8 cellular contexts compared by ENCODE assay signal in the genomic region with DNA sequence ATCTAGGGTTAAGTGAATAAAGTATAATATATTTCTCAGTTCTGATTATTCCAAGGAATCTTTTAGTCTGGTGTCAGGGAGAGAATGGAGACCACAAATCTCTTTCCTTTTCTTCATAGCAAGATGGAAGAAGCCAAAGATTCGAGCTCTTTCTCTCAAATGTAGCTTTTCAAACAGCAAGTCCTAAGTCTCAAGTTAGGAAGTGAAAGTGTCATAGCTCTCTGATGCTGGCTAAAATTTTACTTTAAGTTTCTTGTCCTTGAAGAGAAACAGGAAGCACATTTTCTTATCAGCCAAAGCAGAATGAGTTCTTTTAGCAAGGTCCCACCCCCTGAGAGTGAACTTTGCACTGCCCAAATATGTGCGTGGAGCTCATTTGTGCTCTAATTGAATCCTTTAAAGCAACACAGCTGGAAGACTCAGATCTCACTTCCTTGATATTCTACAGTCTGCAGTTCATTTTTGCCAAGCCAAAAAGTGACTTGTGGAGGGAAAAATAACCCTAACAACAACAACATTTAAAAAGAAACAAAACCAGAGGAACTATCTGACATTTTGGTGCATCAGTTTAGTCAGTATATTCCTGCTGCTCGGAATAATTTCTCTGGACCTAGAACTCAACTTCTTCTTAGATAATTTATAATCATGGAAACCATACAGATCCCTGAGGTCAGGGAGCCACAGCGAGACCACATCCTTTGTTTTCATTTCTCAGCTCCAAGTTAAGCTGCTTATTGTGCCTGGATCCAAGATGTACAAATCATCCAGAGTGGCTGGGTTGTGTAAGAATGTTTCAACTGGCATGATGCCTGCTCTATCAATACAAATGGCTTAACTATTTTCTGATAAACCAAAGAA.
DNase-seq lines count a peak whose midpoint lies in the region; ATAC-seq, FAIRE-seq and TF ChIP-seq lines count a peak whose summit lies in the region.

No MANE protein-coding gene starts in this region.

- no peak overlapping the region for H2BK120ac ChIP-seq in IMR-90 (ENCODE audit: low read depth, low read length)

- no peak overlapping the region for H2AK5ac ChIP-seq in IMR-90 (ENCODE audit: low read depth, low read length)

- ATAC-seq in GM21825 (IDR thresholded peaks at IDR 0.05; ENCODE audit: unreplicated experiment) (peak; percentile 99), IMR-90 (ENCODE audit: low read depth) (peak; percentile 88), GM12878 (peak; percentile 99), thoracic aorta (ENCODE audit: insufficient number of reproducible peaks, low FRiP score, low read depth) (peak; percentile 73)

- in situ Hi-C loops in IMR-90 (cut with MboI; ENCODE audit: low sequenced_read_pairs) (no loop called here), GM12878 (cut with MboI) (no loop called here)

- H3K4me1 ChIP-seq in IMR-90 (ENCODE audit: control insufficient read depth, insufficient read depth, low read length) = no peaks in the 10 kb centered on the region
- peaks cover 7% of the 10 kb centered on the region for H3K4me1 ChIP-seq in GM12878 (ENCODE audit: control insufficient read depth, insufficient read depth, low read length)
- peaks cover 4 to 13% of the 10 kb centered on the region in 2 donors for H3K4me1 ChIP-seq in thoracic aorta (ENCODE audit: control insufficient read depth in 1 of 2, low read depth in 2 of 2)

- H3K27me3 ChIP-seq in IMR-90 (ENCODE audit: control insufficient read depth, insufficient read depth, low read length) (peaks cover 3% of the 10 kb centered on the region; the same call in 1 of the 2 replicates), GM12878 (replicated peaks in 1 of 2; ENCODE audit: control insufficient read depth in 2 of 2, insufficient read depth in 2 of 2, low read length in 1 of 2) (no peaks in the 10 kb centered on the region), kidney epithelial cell (ENCODE audit: control insufficient read depth, insufficient read depth, low read length) (no peaks in the 10 kb centered on the region), thoracic aorta (replicated peaks; ENCODE audit: insufficient read depth) (no peaks in the 10 kb centered on the region)

- H2BK5ac ChIP-seq in IMR-90 (ENCODE audit: low read depth, low read length, poor library complexity, severe bottlenecking) = no peak overlapping the region

- no peak overlapping the region for H3K14ac ChIP-seq in IMR-90 (replicated peaks; ENCODE audit: low read depth, low read length)

- peak overlapping the region; percentile 1; the same call in 1 of the 2 replicates for H3K27ac ChIP-seq in IMR-90 (ENCODE audit: insufficient read depth, low read length)
- peak overlapping the region; percentile 16 for H3K27ac ChIP-seq in GM12878 (ENCODE audit: control insufficient read depth, insufficient read depth)
- H3K27ac ChIP-seq in thoracic aorta = peak overlapping the region; percentile 56 to 62

- POLR2A ChIA-PET in IMR-90 (lab: Charles Lee; ENCODE audit: unreplicated experiment) = no interaction called here
- POLR2A ChIA-PET in GM12878 (lab: Charles Lee) = interaction anchor here (0.6 to 1.5 kb wide), 7 partner anchors 9 to 724 kb away, joined by 3 to 7 read pairs (median 3); no protein-coding TSS in a partner anchor

- H3K36me3 ChIP-seq in IMR-90 (ENCODE audit: control insufficient read depth, insufficient read depth, low read length) (no peaks in the 10 kb centered on the region), GM12878 (ENCODE audit: control insufficient read depth in 2 of 2, insufficient read depth in 2 of 2, low read length in 1 of 2) (no peaks in the 10 kb centered on the region), kidney epithelial cell (ENCODE audit: control insufficient read depth, insufficient read depth, low read length) (no peaks in the 10 kb centered on the region), thoracic aorta (no peaks in the 10 kb centered on the region)

- TF ChIP-seq CTCF in GM10266 (IDR thresholded peaks at IDR 0.05; ENCODE audit: control insufficient read depth, insufficient read depth, low read depth, missing control alignments) (no peak), IMR-90 (conservative IDR thresholded peaks at IDR 0.05; ENCODE audit: low read depth, low read length) (no peak), GM12878 (IDR thresholded peaks at IDR 0.05 in 2 of 3, conservative IDR thresholded peaks at IDR 0.05 in 1 of 3; ENCODE audit: control insufficient read depth in 2 of 3, extremely low read depth in 1 of 3, insufficient read depth in 1 of 3, low read depth in 3 of 3, low read length in 3 of 3) (no peak), kidney epithelial cell (IDR thresholded peaks at IDR 0.05; ENCODE audit: insufficient read depth, low read length, poor library complexity, severe bottlenecking) (no peak), thoracic aorta (IDR thresholded peaks at IDR 0.05) (no peak)

- H4K5ac ChIP-seq in IMR-90 (ENCODE audit: low read depth, low read length) = no peak overlapping the region

- no peak overlapping the region for H4K91ac ChIP-seq in IMR-90 (ENCODE audit: insufficient read depth, low read depth, low read length)

- TF ChIP-seq POLR2A in IMR-90 (IDR thresholded peaks at IDR 0.05; ENCODE audit: low read depth, low read length) (no peak), GM12878 (IDR thresholded peaks at IDR 0.05; ENCODE audit: low read depth, low read length) (no peak)

- peak; percentile 13 for FAIRE-seq in GM12878 (lab: Jason Lieb, UNC)

- H3K23ac ChIP-seq in IMR-90 (ENCODE audit: low read depth, low read length) = no peak overlapping the region

- H3K4me3 ChIP-seq in IMR-90 (ENCODE audit: insufficient read depth, low read depth, low read length) = no peak overlapping the region
- H3K4me3 ChIP-seq in GM12878 = no peak overlapping the region
- H3K4me3 ChIP-seq in kidney epithelial cell (ENCODE audit: low read depth, low read length) = no peak overlapping the region
- peak overlapping the region; percentile 55 for H3K4me3 ChIP-seq in thoracic aorta

- no CpG with 5 or more reads among the region's 4 CpGs for WGBS in IMR-90 (ENCODE audit: extremely low coverage in 2 of 2, insufficient read length in 1 of 2), 2 experiments
- WGBS in GM12878 (ENCODE audit: insufficient coverage, insufficient replicate concordance, low lambda C conversion rate, missing lambda C conversion rate) = 24% methylated on average over 4 of the region's 4 CpGs

- H4K8ac ChIP-seq in IMR-90 (ENCODE audit: low read depth in 2 of 2, low read length in 2 of 2) = no peak overlapping the region

- H3K9me1 ChIP-seq in IMR-90 (ENCODE audit: insufficient read depth, low read length) = no peaks in the 10 kb centered on the region

- intact Hi-C loops in IMR-90 (cut with micrococcal nuclease) = no loop called here
- intact Hi-C loops in GM12878 (cut with micrococcal nuclease; ENCODE audit: unreplicated experiment) = no loop called here

- H3K9ac ChIP-seq in IMR-90 (ENCODE audit: low read depth, low read length) (no peak overlapping the region), GM12878 (ENCODE audit: control insufficient read depth, insufficient read depth, low read length) (no peak overlapping the region)

- peak overlapping the region; percentile 51 for H3K18ac ChIP-seq in IMR-90 (ENCODE audit: low read depth, low read length)

- H3K56ac ChIP-seq in IMR-90 (ENCODE audit: extremely low read depth, insufficient read depth, low read length) = no peak overlapping the region

- no peaks in the 10 kb centered on the region for H3K79me1 ChIP-seq in IMR-90 (ENCODE audit: low read depth in 1 of 2, low read length in 2 of 2)

- no peaks in the 10 kb centered on the region for H3K79me2 ChIP-seq in GM12878 (ENCODE audit: control insufficient read depth, insufficient read depth, low read length)

- no peak overlapping the region for H3K4ac ChIP-seq in IMR-90 (ENCODE audit: low read depth, low read length)

- H2BK15ac ChIP-seq in IMR-90 (ENCODE audit: low read depth, low read length) = no peak overlapping the region

- no peaks in the 10 kb centered on the region for H4K20me1 ChIP-seq in IMR-90 (ENCODE audit: insufficient read depth, low read length)
- H4K20me1 ChIP-seq in GM12878 (ENCODE audit: control insufficient read depth, insufficient read depth) = no peaks in the 10 kb centered on the region

- SMC1A ChIA-PET in GM12878 (lab: Charles Lee; ENCODE audit: uncharacterized antibody, unreplicated experiment) = interaction anchor here (0.6 to 2.7 kb wide), 30 partner anchors 9 to 1296 kb away, joined by 3 to 32 read pairs (median 4); no protein-coding TSS in a partner anchor

- DNase-seq in GM10266 (ENCODE audit: extremely low spot score) (peak; percentile 37), IMR-90 (peak; percentile 62), GM12878 (ENCODE audit: low read depth, low spot score) (peak; percentile 88), kidney epithelial cell (ENCODE audit: low read depth) (peak; percentile 48), thoracic aorta (ENCODE audit: low spot score) (peak; percentile 5), iPS-NIHi11 (ENCODE audit: low spot score) (no peak)
- DNase-seq in activated CD4-positive, alpha-beta T cell treated with anti-CD3 and anti-CD28 coated beads for 4 hours = no peak

- BruUV-seq in IMR-90 (replicated peaks; lab: Mats Ljungman, UMichigan) (no TSS peak), GM12878 (replicated peaks; lab: Mats Ljungman, UMichigan) (TSS peak; percentile 79)

- no peak for TF ChIP-seq RAD21 in IMR-90 (IDR thresholded peaks at IDR 0.05; ENCODE audit: low read length)
- TF ChIP-seq RAD21 in GM12878 (IDR thresholded peaks at IDR 0.05; ENCODE audit: insufficient read depth, low read depth, low read length) = no peak

- dilution Hi-C loops in IMR-90 (cut with HindIII; ENCODE audit: low sequenced_read_pairs, unreplicated experiment) = no loop called here

- TF ChIP-seq EP300 in GM12878 (IDR thresholded peaks at IDR 0.05; ENCODE audit: borderline replicate concordance in 1 of 2, control insufficient read depth in 1 of 2, low read depth in 2 of 2, low read length in 2 of 2) = no peak; a peak in 2 of 4 replicates

- H3K4me2 ChIP-seq in IMR-90 (ENCODE audit: low read depth, low read length) = peak overlapping the region; percentile 83
- H3K4me2 ChIP-seq in GM12878 (ENCODE audit: control insufficient read depth, insufficient read depth) = peak overlapping the region; percentile 61

- no peak overlapping the region for H2BK20ac ChIP-seq in IMR-90 (ENCODE audit: low read depth, low read length)

- no peak overlapping the region for H2AFZ ChIP-seq in IMR-90 (replicated peaks; ENCODE audit: low read length, poor library complexity)
- peak overlapping the region; percentile 68 for H2AFZ ChIP-seq in GM12878 (ENCODE audit: control insufficient read depth, low read depth, low read length)

- RAD21 ChIA-PET in GM12878 (lab: Charles Lee; ENCODE audit: unreplicated experiment) = interaction anchor here (0.7 to 1.8 kb wide), 19 partner anchors 8 to 397 kb away, joined by 3 to 11 read pairs (median 3); no protein-coding TSS in a partner anchor

- no peaks in the 10 kb centered on the region for H3K9me3 ChIP-seq in IMR-90 (ENCODE audit: control insufficient read depth, insufficient read depth, low read length)
- no peaks in the 10 kb centered on the region for H3K9me3 ChIP-seq in GM12878 (replicated peaks; ENCODE audit: control insufficient read depth, insufficient read depth, low read length)
- H3K9me3 ChIP-seq in thoracic aorta = no peaks in the 10 kb centered on the region

- CTCF ChIA-PET in IMR-90 (lab: Yijun Ruan, JAX) = interaction anchor here (0.6 to 1.7 kb wide), 4 partner anchors 22 to 1197 kb away, joined by 3 to 4 read pairs (median 4); no protein-coding TSS in a partner anchor
- CTCF ChIA-PET in GM12878 (lab: Yijun Ruan, JAX) = interaction anchor here (0.9 to 2.4 kb wide), 9 partner anchors 8 to 412 kb away, joined by 3 to 31 read pairs (median 4); no protein-coding TSS in a partner anchor

- no peak overlapping the region for H2AK9ac ChIP-seq in IMR-90 (replicated peaks; ENCODE audit: low read depth, low read length, poor library complexity)

Comparison
In these comparisons a context has a peak if more than half of its experiments do, and no peak if none do; other contexts are left out.
1. DNase-seq: peak in GM10266 (single experiment), IMR-90 (single experiment), GM12878 (single experiment), kidney epithelial cell (single experiment) and thoracic aorta (single experiment); none in activated CD4-positive, alpha-beta T cell treated with anti-CD3 and anti-CD28 coated beads for 4 hours (0 of 2) and iPS-NIHi11 (single experiment).
2. H3K27ac ChIP-seq: peak in every context shown above with its lines; median percentile 59 in thoracic aorta; 16 in GM12878; 1 in IMR-90.
3. Peak in every context shown above with its lines, with median percentiles within 50 percentile points of each other: ATAC-seq.